ENCODE assay signal across 8 cellular contexts in the genomic region with DNA sequence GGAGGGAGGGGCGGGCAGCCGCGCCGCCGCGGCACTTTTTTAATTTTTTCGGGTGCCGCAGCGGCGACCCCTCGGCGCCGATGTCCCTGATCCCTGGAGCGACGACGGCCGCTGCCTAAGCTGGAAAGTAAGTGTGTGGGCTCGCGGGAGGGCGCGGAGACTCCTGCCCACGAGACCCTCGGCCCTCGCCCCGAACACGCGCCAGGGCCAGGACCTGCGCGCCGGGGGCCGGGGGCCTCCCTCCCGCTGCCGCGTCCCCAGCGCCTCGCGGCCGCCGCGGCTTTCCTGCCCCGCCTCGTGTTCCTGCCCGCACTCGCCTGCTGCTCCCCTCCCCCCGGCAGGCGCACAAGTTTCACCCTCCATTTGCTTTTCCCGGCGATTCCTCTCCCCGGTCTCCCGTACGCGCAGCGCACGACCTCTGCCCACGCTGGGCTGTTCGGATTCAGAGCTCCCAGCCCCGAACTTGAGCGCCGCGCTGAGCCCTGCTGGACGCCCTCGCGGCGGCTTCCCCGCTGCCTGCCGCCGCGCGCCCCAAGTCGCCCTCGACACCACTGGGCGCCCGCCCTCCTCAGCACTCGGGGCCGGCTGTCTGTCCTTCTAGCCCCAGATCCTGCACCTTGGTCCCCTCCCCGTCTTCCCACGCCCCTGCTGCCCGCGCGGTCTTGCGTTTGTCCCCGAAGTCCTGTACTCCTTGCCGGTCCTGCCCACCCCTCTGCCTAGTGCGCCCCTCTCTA. TPM values are rescaled to one million over a fixed set of nuclear protein-coding genes. Genes with fewer than 3 reads are reported as not detected.
DNase-seq lines count a peak whose midpoint lies in the region; ATAC-seq lines count a peak whose summit lies in the region.

No MANE protein-coding gene starts in this region.

- H3K4me1 Mint-ChIP-seq in activated CD8-positive, alpha-beta T cell treated with anti-CD3 and anti-CD28 coated beads, Interleukin-2, amount 10 ng/mL, durations not matched to agents 7 days and 5 days (ENCODE audit: low read depth): peaks cover 25% of the 10 kb centered on the region

- ATAC-seq in GM18519 (IDR thresholded peaks at IDR 0.05; ENCODE audit: low FRiP score, unreplicated experiment) (peak; percentile 21), HG03066 (IDR thresholded peaks at IDR 0.05; ENCODE audit: low read depth, unreplicated experiment) (peak; percentile 34)
- ATAC-seq in activated CD8-positive, alpha-beta T cell treated with anti-CD3 and anti-CD28 coated beads, Interleukin-2, amount 10 ng/mL, durations not matched to agents 7 days and 5 days: peak; percentile 52

- peak overlapping the region; percentile 87 for H3K27ac Mint-ChIP-seq in activated CD8-positive, alpha-beta T cell treated with anti-CD3 and anti-CD28 coated beads, Interleukin-2, amount 10 ng/mL, durations not matched to agents 7 days and 5 days

- peak overlapping the region; percentile 88 for H3K4me3 ChIP-seq in ACC112 (ENCODE audit: low read depth, low read length)
- no peak overlapping the region for H3K4me3 ChIP-seq in endocrine pancreas (ENCODE audit: control insufficient read depth, insufficient read depth, low read length)
- H3K4me3 ChIP-seq in mesodermal cell (ENCODE audit: extremely low read depth, insufficient read depth, low read length, poor library complexity, severe bottlenecking): peak overlapping the region; percentile 73

- H3K27me3 ChIP-seq in ACC112 (ENCODE audit: insufficient read depth, low read length) (no peaks in the 10 kb centered on the region), endocrine pancreas (ENCODE audit: control insufficient read depth, insufficient read depth, low read length) (no peaks in the 10 kb centered on the region)

- H3K79me2 ChIP-seq in ACC112 (ENCODE audit: control insufficient read depth, insufficient read depth, low read length, unreplicated experiment): peaks cover 42% of the 10 kb centered on the region

- peaks cover 37% of the 10 kb centered on the region for H3K4me1 ChIP-seq in ACC112 (ENCODE audit: control insufficient read depth, insufficient read depth, low read length, unreplicated experiment)
- peaks cover 4% of the 10 kb centered on the region for H3K4me1 ChIP-seq in endocrine pancreas (ENCODE audit: control insufficient read depth, insufficient read depth, low read length)
- peaks cover 10% of the 10 kb centered on the region for H3K4me1 ChIP-seq in mesodermal cell (ENCODE audit: control insufficient read depth, insufficient read depth, low read length, poor library complexity, severe bottlenecking)

- POLR2A ChIA-PET in activated CD8-positive, alpha-beta T cell treated with anti-CD3 and anti-CD28 coated beads, Interleukin-2, amount 10 ng/mL, durations not matched to agents 7 days and 5 days (lab: Charles Lee): interaction anchor here (1.0 kb wide), 1 partner anchor 72 kb away, joined by 3 read pairs; no protein-coding TSS in a partner anchor

- peak overlapping the region; percentile 87 for H3K4me3 Mint-ChIP-seq in activated CD8-positive, alpha-beta T cell treated with anti-CD3 and anti-CD28 coated beads, Interleukin-2, amount 10 ng/mL, durations not matched to agents 7 days and 5 days

- peak overlapping the region; percentile 14 for H3K27ac ChIP-seq in ACC112 (ENCODE audit: low read depth, low read length)
- H3K27ac ChIP-seq in mesodermal cell (ENCODE audit: low read depth, low read length, severe bottlenecking): peak overlapping the region; percentile 93

- H3K9ac ChIP-seq in endocrine pancreas (ENCODE audit: control insufficient read depth, insufficient read depth, low read length): peak overlapping the region; percentile 31

- WGBS in mesodermal cell (ENCODE audit: insufficient coverage in 2 of 2), 2 experiments: 0% methylated on average over 45 to 71 of the region's 84 CpGs

- H3K9me3 ChIP-seq in endocrine pancreas (ENCODE audit: control insufficient read depth, low read length) (no peaks in the 10 kb centered on the region), mesodermal cell (ENCODE audit: control insufficient read depth, low read length) (no peaks in the 10 kb centered on the region)

- DNase-seq in NCI-H526 (lab: John Stamatoyannopoulos, UW): peak; percentile 74 to 83
- DNase-seq in activated CD8-positive, alpha-beta T cell treated with anti-CD3 and anti-CD28 coated beads, Interleukin-2, amount 10 ng/mL, durations not matched to agents 7 days and 5 days: peak; percentile 63
- peak; percentile 22 to 36 for DNase-seq in stimulated activated CD8-positive, alpha-beta memory T cell treated with anti-CD3 and anti-CD28 coated beads, Interleukin-15, amount 100 ng/mL, for 48 hours (ENCODE audit: low read depth in 2 of 2)

- H3K27me3 Mint-ChIP-seq in activated CD8-positive, alpha-beta T cell treated with anti-CD3 and anti-CD28 coated beads, Interleukin-2, amount 10 ng/mL, durations not matched to agents 7 days and 5 days (ENCODE audit: low read depth): peaks cover 28% of the 10 kb centered on the region

- H2AFZ ChIP-seq in ACC112 (ENCODE audit: low read length, unreplicated experiment): peak overlapping the region; percentile 25

- no peaks in the 10 kb centered on the region for H3K9me3 Mint-ChIP-seq in activated CD8-positive, alpha-beta T cell treated with anti-CD3 and anti-CD28 coated beads, Interleukin-2, amount 10 ng/mL, durations not matched to agents 7 days and 5 days (ENCODE audit: insufficient read depth)

- CTCF ChIA-PET in activated CD8-positive, alpha-beta T cell treated with anti-CD3 and anti-CD28 coated beads, Interleukin-2, amount 10 ng/mL, durations not matched to agents 7 days and 5 days (lab: Charles Lee): interaction anchor here (1.1 to 3.1 kb wide), 4 partner anchors 8 to 24 kb away, joined by 3 to 17 read pairs (median 6); no protein-coding TSS in a partner anchor

- no peaks in the 10 kb centered on the region for H3K36me3 ChIP-seq in ACC112 (ENCODE audit: insufficient read depth, low read length)
- no peaks in the 10 kb centered on the region for H3K36me3 ChIP-seq in endocrine pancreas (ENCODE audit: control insufficient read depth, insufficient read depth, low read length)
- no peaks in the 10 kb centered on the region for H3K36me3 ChIP-seq in mesodermal cell (ENCODE audit: control insufficient read depth, insufficient read depth, low read length)

- H3K36me3 Mint-ChIP-seq in activated CD8-positive, alpha-beta T cell treated with anti-CD3 and anti-CD28 coated beads, Interleukin-2, amount 10 ng/mL, durations not matched to agents 7 days and 5 days (ENCODE audit: low read depth): peaks cover 3% of the 10 kb centered on the region

RNA-seq across cellular contexts. Expression of a gene that starts 0.5 kb away (rescaled TPM):
- total RNA-seq in activated CD8-positive, alpha-beta T cell treated with anti-CD3 and anti-CD28 coated beads, Interleukin-2, amount 10 ng/mL, durations not matched to agents 7 days and 5 days: 10 to 100 TPM; 32.9 to 35.8 TPM
- polyA plus RNA-seq in mesodermal cell (2013, experiment 1 of 2): 42.5 TPM
- 39.2 TPM for polyA plus RNA-seq in mesodermal cell (2013, experiment 2 of 2)

RNA-seq across cellular contexts. Expression of a gene that starts 0.7 kb away (rescaled TPM):
- total RNA-seq in activated CD8-positive, alpha-beta T cell treated with anti-CD3 and anti-CD28 coated beads, Interleukin-2, amount 10 ng/mL, durations not matched to agents 7 days and 5 days: under 1 TPM in 1 of 2 experiments, not detected in 1; 0.16 TPM
- polyA plus RNA-seq in mesodermal cell (2013, experiment 1 of 2): 1.5 TPM
- 2.1 TPM for polyA plus RNA-seq in mesodermal cell (2013, experiment 2 of 2)
